In the genomic region with DNA sequence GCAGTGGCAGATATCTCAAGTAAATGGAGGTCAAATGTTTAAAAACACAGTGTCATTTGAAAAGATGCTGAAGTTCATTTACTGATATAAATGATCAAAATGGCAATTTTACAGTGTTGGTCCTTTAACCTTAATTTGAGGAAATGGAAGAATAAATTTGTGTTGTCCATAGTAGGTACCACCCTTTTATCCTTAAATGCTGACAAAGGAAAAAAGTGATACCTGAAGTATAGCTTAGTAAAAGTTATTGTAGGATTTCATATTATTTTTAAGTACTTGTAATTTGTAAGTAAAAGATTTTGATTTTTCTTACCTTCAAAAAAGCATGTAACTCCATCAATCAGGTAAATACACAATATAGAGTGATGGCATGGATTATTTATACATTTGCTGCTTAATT, we compare ENCODE assay signal across 34 cellular contexts.
DNase-seq lines count a peak whose midpoint lies in the region; ATAC-seq, FAIRE-seq and TF ChIP-seq lines count a peak whose summit lies in the region.
"Had no signal": no experiment of that assay in that cellular context is flagged by ENCODE, and none has a peak within 500 bp of the region (broad histone marks: within the 10 kb centered on the region; RNA-seq: fewer than 3 reads in every experiment).

No MANE protein-coding gene starts in this region.

- CTCF ChIA-PET in HepG2 (lab: Yijun Ruan, JAX; ENCODE audit: low intra/inter-chr PET ratio, low total read pairs): no interaction called here
- CTCF ChIA-PET in A549 (lab: Yijun Ruan, JAX): no interaction called here
- CTCF ChIA-PET in IMR-90 (lab: Yijun Ruan, JAX): no interaction called here
- CTCF ChIA-PET in K562 (lab: Yijun Ruan, JAX; ENCODE audit: low intra/inter-chr PET ratio): no interaction called here

- H2BK5ac ChIP-seq in IMR-90 (ENCODE audit: low read depth, low read length, poor library complexity, severe bottlenecking): no peak overlapping the region

- TF ChIP-seq RAD21 in HepG2 (CRISPR knock-in tag; IDR thresholded peaks at IDR 0.05) (no peak), A549 (conservative IDR thresholded peaks at IDR 0.05 in 1 of 2, IDR thresholded peaks at IDR 0.05 in 1 of 2) (no peak), IMR-90 (IDR thresholded peaks at IDR 0.05; ENCODE audit: low read length) (no peak), K562 (CRISPR knock-in tag; conservative IDR thresholded peaks at IDR 0.05 in 1 of 2, IDR thresholded peaks at IDR 0.05 in 1 of 2) (no peak)

- no peaks in the 10 kb centered on the region for H3K79me2 ChIP-seq in HepG2 (ENCODE audit: insufficient read depth, low read length)
- H3K79me2 ChIP-seq in K562 (ENCODE audit: control insufficient read depth, insufficient read depth, low read length): no peaks in the 10 kb centered on the region

- H3K9me3 ChIP-seq in HepG2 (ENCODE audit: low read length) (no peaks in the 10 kb centered on the region), right lobe of liver (no peaks in the 10 kb centered on the region), A549 (peaks cover 12% of the 10 kb centered on the region; the same call in 1 of the 3 replicates), IMR-90 (ENCODE audit: control insufficient read depth, insufficient read depth, low read length) (peaks cover 2% of the 10 kb centered on the region; the same call in 1 of the 2 replicates), K562 (replicated peaks; ENCODE audit: control insufficient read depth, insufficient read depth, low read depth, low read length) (no peaks in the 10 kb centered on the region)
- H3K9me3 ChIP-seq: BE2C had no signal

- DNase-seq in HepG2 (ENCODE audit: low spot score): no peak
- DNase-seq in right lobe of liver: no peak
- DNase-seq in A549 (ENCODE audit: low read depth in 1 of 2, low spot score in 1 of 2): no peak
- DNase-seq in IMR-90: no peak
- DNase-seq in K562 (ENCODE audit: extremely low read depth in 1 of 4, low spot score in 3 of 4): no peak
- no peak for DNase-seq in middle frontal gyrus (ENCODE audit: extremely low spot score, low spot score)
- DNase-seq in activated CD8-positive, alpha-beta memory T cell treated with anti-CD3 and anti-CD28 coated beads, Interleukin-2, amount 50 U/mL, for 48 hours: no peak
- DNase-seq: 8988T; ACHN; AML-193; BE2C; C1 segment of cervical spinal cord; Caco-2; Calu3; CD4-positive, alpha-beta memory T cell; CD4-positive, alpha-beta T cell; CD4-positive, CD25-positive, alpha-beta regulatory T cell; CD8-positive, alpha-beta memory T cell; CD8-positive, alpha-beta T cell; COR-L47; DMS 273 treated with DMSO at 0.1 percent for 48 hours; DMS153; DMS53; DMS79; DMS79 treated with DMSO at 0.1 percent for 48 hours; DND-41; EL had no signal

- no peak overlapping the region for H2BK20ac ChIP-seq in IMR-90 (ENCODE audit: low read depth, low read length)

- no peak overlapping the region for H2BK15ac ChIP-seq in IMR-90 (ENCODE audit: low read depth, low read length)

- TF ChIP-seq CTCF in HepG2 (CRISPR knock-in tag; IDR thresholded peaks at IDR 0.05): no peak
- TF ChIP-seq CTCF in right lobe of liver (IDR thresholded peaks at IDR 0.05): no peak
- TF ChIP-seq CTCF in A549 (IDR thresholded peaks at IDR 0.05): no peak
- TF ChIP-seq CTCF in IMR-90 (conservative IDR thresholded peaks at IDR 0.05; ENCODE audit: low read depth, low read length): no peak
- TF ChIP-seq CTCF in K562 (IDR thresholded peaks at IDR 0.05 in 2 of 3, conservative IDR thresholded peaks at IDR 0.05 in 1 of 3; ENCODE audit: insufficient read depth in 2 of 3, low read depth in 1 of 3, low read length in 3 of 3): no peak

- H3K9ac ChIP-seq in HepG2 (ENCODE audit: insufficient read depth, low read depth, low read length) (no peak overlapping the region), IMR-90 (ENCODE audit: low read depth, low read length) (no peak overlapping the region), K562 (ENCODE audit: insufficient read depth in 1 of 2, low read depth in 2 of 2, low read length in 2 of 2) (no peak overlapping the region)
- H3K9ac ChIP-seq: BLaER1; BLaER1 treated with 17β-estradiol and CSF1 and Interleukin-3, amounts not matched to agents 10 nM and 100 nM had no signal

- H3K27me3 ChIP-seq in HepG2 (ENCODE audit: control insufficient read depth in 1 of 2, insufficient read depth in 2 of 2, low read length in 2 of 2): no peaks in the 10 kb centered on the region; a peak in 1 of 5 replicates
- no peaks in the 10 kb centered on the region for H3K27me3 ChIP-seq in right lobe of liver
- peaks cover 15% of the 10 kb centered on the region for H3K27me3 ChIP-seq in IMR-90 (ENCODE audit: control insufficient read depth, insufficient read depth, low read length)
- H3K27me3 ChIP-seq in K562 (ENCODE audit: control insufficient read depth in 2 of 2, insufficient read depth in 2 of 2, low read length in 2 of 2): no peaks in the 10 kb centered on the region
- H3K27me3 ChIP-seq: BE2C; BLaER1; BLaER1 treated with 17β-estradiol and CSF1 and Interleukin-3, amounts not matched to agents 10 nM and 100 nM had no signal

- H3K4me3 ChIP-seq in HepG2 (replicated peaks in 1 of 3; ENCODE audit: insufficient read depth in 1 of 3, low read depth in 2 of 3, low read length in 3 of 3): no peak overlapping the region
- H3K4me3 ChIP-seq in right lobe of liver: no peak overlapping the region
- H3K4me3 ChIP-seq in A549: no peak overlapping the region
- no peak overlapping the region for H3K4me3 ChIP-seq in IMR-90 (ENCODE audit: insufficient read depth, low read depth, low read length)
- H3K4me3 ChIP-seq in K562: no peak overlapping the region
- H3K4me3 ChIP-seq: BLaER1; BLaER1 treated with 17β-estradiol and CSF1 and Interleukin-3, amounts not matched to agents 10 nM and 100 nM had no signal

- H3K18ac ChIP-seq in IMR-90 (ENCODE audit: low read depth, low read length): no peak overlapping the region

- POLR2A ChIA-PET in HepG2 (lab: Yijun Ruan, JAX): no interaction called here
- POLR2A ChIA-PET in A549 (lab: Yijun Ruan, JAX): no interaction called here
- POLR2A ChIA-PET in IMR-90 (lab: Charles Lee; ENCODE audit: unreplicated experiment): no interaction called here
- POLR2A ChIA-PET in K562 (lab: Yijun Ruan, JAX): interaction anchor here (0.9 kb wide), 1 partner anchor 29 kb away, joined by 4 read pairs; no protein-coding TSS in a partner anchor

- TF ChIP-seq EP300 in HepG2 (IDR thresholded peaks at IDR 0.05; ENCODE audit: low read depth in 2 of 2, low read length in 2 of 2): no peak
- no peak for TF ChIP-seq EP300 in HepG2 (CRISPR knock-in tag; IDR thresholded peaks at IDR 0.05; ENCODE audit: borderline replicate concordance)
- TF ChIP-seq EP300 in A549 (IDR thresholded peaks at IDR 0.05): no peak
- no peak for TF ChIP-seq EP300 in K562 (IDR thresholded peaks at IDR 0.05; ENCODE audit: low read length)

- no peak overlapping the region for H3K23ac ChIP-seq in IMR-90 (ENCODE audit: low read depth, low read length)

- ATAC-seq in HepG2: no peak
- ATAC-seq in right lobe of liver: no peak
- ATAC-seq in A549: no peak
- no peak for ATAC-seq in IMR-90 (ENCODE audit: low read depth)
- ATAC-seq in K562: no peak
- no peak for ATAC-seq in HG02884 (IDR thresholded peaks at IDR 0.05; ENCODE audit: unreplicated experiment)
- ATAC-seq: CD8-positive, alpha-beta T cell had no signal

- H4K91ac ChIP-seq in IMR-90 (ENCODE audit: insufficient read depth, low read depth, low read length): no peak overlapping the region

- intact Hi-C loops in HepG2 (cut with micrococcal nuclease; ENCODE audit: unreplicated experiment): no loop called here
- intact Hi-C loops in right lobe of liver (cut with DNase I): no loop called here
- intact Hi-C loops in IMR-90 (cut with micrococcal nuclease): no loop called here
- intact Hi-C loops in K562 (cut with micrococcal nuclease): no loop called here

- no peak overlapping the region for H2AK5ac ChIP-seq in IMR-90 (ENCODE audit: low read depth, low read length)

- no peak overlapping the region for H3K56ac ChIP-seq in IMR-90 (ENCODE audit: extremely low read depth, insufficient read depth, low read length)

- no peak overlapping the region for H3K14ac ChIP-seq in IMR-90 (replicated peaks; ENCODE audit: low read depth, low read length)

- FAIRE-seq in HepG2 (lab: Jason Lieb, UNC) (no peak), A549 (lab: Jason Lieb, UNC) (no peak), K562 (lab: Jason Lieb, UNC) (no peak)
- FAIRE-seq: A204.1, D721Med had no signal

- in situ Hi-C loops in HepG2 (cut with HindIII; ENCODE audit: extremely low pct_ligation_motif_present, low pct_unique_long_range_greater_than_20kb): no loop called here
- in situ Hi-C loops in IMR-90 (cut with MboI; ENCODE audit: low sequenced_read_pairs): no loop called here
- in situ Hi-C loops in K562 (cut with MboI): no loop called here

- H3K4me1 ChIP-seq in HepG2 (ENCODE audit: insufficient read depth, low read length) (no peaks in the 10 kb centered on the region), right lobe of liver (no peaks in the 10 kb centered on the region), A549 (no peaks in the 10 kb centered on the region), IMR-90 (ENCODE audit: control insufficient read depth, insufficient read depth, low read length) (no peaks in the 10 kb centered on the region), K562 (replicated peaks in 1 of 2; ENCODE audit: control insufficient read depth in 2 of 2, insufficient read depth in 2 of 2, low read length in 2 of 2) (no peaks in the 10 kb centered on the region)
- H3K4me1 ChIP-seq: BE2C; BLaER1; BLaER1 treated with 17β-estradiol and CSF1 and Interleukin-3, amounts not matched to agents 10 nM and 100 nM; Caco-2 had no signal

- BruUV-seq in HepG2 (replicated peaks; lab: Mats Ljungman, UMichigan): no TSS peak
- BruUV-seq in IMR-90 (replicated peaks; lab: Mats Ljungman, UMichigan): no TSS peak
- BruUV-seq in K562 (replicated peaks; lab: Mats Ljungman, UMichigan): no TSS peak

- H3K36me3 ChIP-seq in HepG2 (replicated peaks in 1 of 2; ENCODE audit: control insufficient read depth in 1 of 2, insufficient read depth in 2 of 2, low read length in 2 of 2) (no peaks in the 10 kb centered on the region), right lobe of liver (no peaks in the 10 kb centered on the region), IMR-90 (ENCODE audit: control insufficient read depth, insufficient read depth, low read length) (no peaks in the 10 kb centered on the region), K562 (ENCODE audit: control insufficient read depth, insufficient read depth, low read length) (no peaks in the 10 kb centered on the region)
- H3K36me3 ChIP-seq: BE2C; BLaER1; BLaER1 treated with 17β-estradiol and CSF1 and Interleukin-3, amounts not matched to agents 10 nM and 100 nM had no signal

- H4K20me1 ChIP-seq in HepG2 (ENCODE audit: insufficient read depth, low read length) (no peaks in the 10 kb centered on the region), IMR-90 (ENCODE audit: insufficient read depth, low read length) (no peaks in the 10 kb centered on the region), K562 (replicated peaks; ENCODE audit: control insufficient read depth, insufficient read depth, low read length) (no peaks in the 10 kb centered on the region)
- H4K20me1 ChIP-seq: BLaER1; BLaER1 treated with 17β-estradiol and CSF1 and Interleukin-3, amounts not matched to agents 10 nM and 100 nM had no signal

- dilution Hi-C loops in IMR-90 (cut with HindIII; ENCODE audit: low sequenced_read_pairs, unreplicated experiment): no loop called here

- H2AK9ac ChIP-seq in IMR-90 (replicated peaks; ENCODE audit: low read depth, low read length, poor library complexity): no peak overlapping the region

- no peak overlapping the region for H2BK120ac ChIP-seq in IMR-90 (ENCODE audit: low read depth, low read length)

- H3K4ac ChIP-seq in IMR-90 (ENCODE audit: low read depth, low read length): no peak overlapping the region

- H3K79me1 ChIP-seq in IMR-90 (ENCODE audit: low read depth in 1 of 2, low read length in 2 of 2): no peaks in the 10 kb centered on the region

- no peak overlapping the region for H4K5ac ChIP-seq in IMR-90 (ENCODE audit: low read depth, low read length)

- no peak for TF ChIP-seq POLR2A in HepG2 (IDR thresholded peaks at IDR 0.05; ENCODE audit: insufficient read depth in 1 of 2, low read depth in 2 of 2, low read length in 2 of 2)
- no peak for TF ChIP-seq POLR2A in right lobe of liver (IDR thresholded peaks at IDR 0.05)
- no peak for TF ChIP-seq POLR2A in A549 (IDR thresholded peaks at IDR 0.05; ENCODE audit: low read length)
- no peak for TF ChIP-seq POLR2A in IMR-90 (IDR thresholded peaks at IDR 0.05; ENCODE audit: low read depth, low read length)
- TF ChIP-seq POLR2A in K562 (conservative IDR thresholded peaks at IDR 0.05): no peak

- H2AFZ ChIP-seq in HepG2 (ENCODE audit: low read length) (no peak overlapping the region), IMR-90 (replicated peaks; ENCODE audit: low read length, poor library complexity) (no peak overlapping the region), K562 (ENCODE audit: low read depth, low read length) (no peak overlapping the region)

- H3K9me1 ChIP-seq in IMR-90 (ENCODE audit: insufficient read depth, low read length): no peaks in the 10 kb centered on the region
- H3K9me1 ChIP-seq in K562 (ENCODE audit: control insufficient read depth, insufficient read depth, low read length): no peaks in the 10 kb centered on the region

- H3K4me2 ChIP-seq in HepG2 (ENCODE audit: low read depth, low read length) (no peak overlapping the region), A549 (no peak overlapping the region), IMR-90 (ENCODE audit: low read depth, low read length) (no peak overlapping the region), K562 (ENCODE audit: insufficient read depth, low read length) (no peak overlapping the region)
- H3K4me2 ChIP-seq: BLaER1; BLaER1 treated with 17β-estradiol and CSF1 and Interleukin-3, amounts not matched to agents 10 nM and 100 nM had no signal

- H3K27ac ChIP-seq in HepG2 (ENCODE audit: extremely low read length, insufficient read depth, low read length) (no peak overlapping the region), right lobe of liver (no peak overlapping the region), A549 (no peak overlapping the region), IMR-90 (ENCODE audit: insufficient read depth, low read length) (no peak overlapping the region), K562 (ENCODE audit: extremely low read depth, low read depth, low read length) (no peak overlapping the region)
- H3K27ac ChIP-seq: 22Rv1; BLaER1; BLaER1 treated with 17β-estradiol and CSF1 and Interleukin-3, amounts not matched to agents 10 nM and 100 nM; C4-2B had no signal

- H4K8ac ChIP-seq in IMR-90 (ENCODE audit: low read depth in 2 of 2, low read length in 2 of 2): no peak overlapping the region
